ENCODE assay signal across 11 cellular contexts in the genomic region with DNA sequence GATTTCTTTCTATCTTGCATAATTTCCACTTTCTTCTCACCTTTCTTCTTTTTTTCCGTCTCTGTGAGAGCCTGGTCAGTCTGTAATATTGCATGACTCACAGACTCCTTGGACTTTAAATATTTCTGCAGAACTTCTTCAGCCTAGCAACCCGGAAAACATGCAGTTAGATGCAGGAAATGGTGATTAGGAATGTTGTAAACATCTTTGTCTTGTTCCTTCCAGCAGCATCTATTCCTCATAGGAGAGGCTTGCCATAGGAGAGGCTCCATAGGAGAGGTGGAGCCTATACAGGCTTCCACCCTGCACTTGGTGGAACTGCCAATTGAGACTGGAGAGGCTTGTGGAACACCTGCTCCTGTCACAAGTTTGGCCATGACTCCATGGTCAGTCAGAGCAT. TPM values are rescaled to one million over a fixed set of nuclear protein-coding genes. Genes with fewer than 3 reads are reported as not detected.
DNase-seq lines count a peak whose midpoint lies in the region; ATAC-seq and TF ChIP-seq lines count a peak whose summit lies in the region.
"Had no signal": no experiment of that assay in that cellular context is flagged by ENCODE, and none has a peak within 500 bp of the region (broad histone marks: within the 10 kb centered on the region; RNA-seq: fewer than 3 reads in every experiment).

No MANE protein-coding gene starts in this region.

- peak overlapping the region; percentile 76 to 96 (median 86) for H3K27ac Mint-ChIP-seq in CD8-positive, alpha-beta memory T cell

- POLR2A ChIA-PET in CD8-positive, alpha-beta memory T cell (lab: Charles Lee): no interaction called here

- dilution Hi-C loops in mammary epithelial cell (cut with HindIII; ENCODE audit: low sequenced_read_pairs): no loop called here

- H3K36me3 ChIP-seq in CD8-positive, alpha-beta memory T cell (ENCODE audit: insufficient read depth, low read length): peaks cover 56% of the 10 kb centered on the region
- H3K36me3 ChIP-seq in mammary epithelial cell (ENCODE audit: insufficient read depth, low read length): no peaks in the 10 kb centered on the region
- H3K36me3 ChIP-seq: SJSA1 had no signal

- H3K9ac ChIP-seq in mammary epithelial cell (ENCODE audit: insufficient read depth, low read length): no peak overlapping the region

- ATAC-seq in GM19351 (IDR thresholded peaks at IDR 0.05; ENCODE audit: unreplicated experiment) (no peak), HG02610 (IDR thresholded peaks at IDR 0.05; ENCODE audit: unreplicated experiment) (no peak)

- peak overlapping the region; percentile 23 to 90 (median 75) for H3K4me3 Mint-ChIP-seq in CD8-positive, alpha-beta memory T cell

- no peaks in the 10 kb centered on the region for H3K9me3 Mint-ChIP-seq in CD8-positive, alpha-beta memory T cell

- no peaks in the 10 kb centered on the region for H3K27me3 Mint-ChIP-seq in CD8-positive, alpha-beta memory T cell

- CTCF ChIA-PET in CD8-positive, alpha-beta memory T cell (lab: Charles Lee): no interaction called here
- CTCF ChIA-PET in mammary epithelial cell (lab: Charles Lee; ENCODE audit: low non-redundant PET): no interaction called here

- 29% methylated on average over 2 of the region's 2 CpGs for WGBS in mammary epithelial cell (ENCODE audit: low coverage, missing lambda C conversion rate)

- H3K4me1 Mint-ChIP-seq in CD8-positive, alpha-beta memory T cell: peaks cover 84 to 94% (median 89%) of the 10 kb centered on the region in 3 donors

- no TSS peak for BruUV-seq in mammary epithelial cell (replicated peaks; lab: Mats Ljungman, UMichigan)

- no peak overlapping the region for H2AFZ ChIP-seq in mammary epithelial cell (ENCODE audit: low read depth, low read length)

- H3K27ac ChIP-seq in CD8-positive, alpha-beta memory T cell (ENCODE audit: low read depth, low read length): no peak overlapping the region
- H3K27ac ChIP-seq in mammary epithelial cell (ENCODE audit: insufficient read depth, low read depth, low read length): no peak overlapping the region
- H3K27ac ChIP-seq: SJSA1 had no signal

- TF ChIP-seq CTCF in mammary epithelial cell (conservative IDR thresholded peaks at IDR 0.05 in 1 of 2, IDR thresholded peaks at IDR 0.05 in 1 of 2; ENCODE audit: extremely low read depth in 1 of 2, insufficient read depth in 1 of 2, low read depth in 1 of 2, low read length in 2 of 2): no peak

- intact Hi-C loops in mammary epithelial cell (cut with micrococcal nuclease): loop anchor here (10.0 kb wide), 1 partner anchor 178 kb away; no protein-coding TSS in a partner anchor

- in situ Hi-C loops in mammary epithelial cell (cut with MboI; ENCODE audit: low sequenced_read_pairs in 2 of 2): no loop called here

- H3K27me3 ChIP-seq in CD8-positive, alpha-beta memory T cell (ENCODE audit: insufficient read depth, low read length, poor library complexity, severe bottlenecking): no peaks in the 10 kb centered on the region
- H3K27me3 ChIP-seq in mammary epithelial cell (ENCODE audit: insufficient read depth, low read length): no peaks in the 10 kb centered on the region
- H3K27me3 ChIP-seq: SJSA1 had no signal

- no peak for DNase-seq in CD8-positive, alpha-beta memory T cell
- peak; percentile 14 for DNase-seq in HS-5 (ENCODE audit: low read depth)
- DNase-seq in mammary epithelial cell: peak; percentile 26
- DNase-seq in myocyte (ENCODE audit: low read depth): peak; percentile 14
- no peak for DNase-seq in NCI-H2196 (lab: John Stamatoyannopoulos, UW; ENCODE audit: unreplicated experiment)
- DNase-seq in DMS114 treated with DMSO at 0.1 percent for 48 hours (lab: John Stamatoyannopoulos, UW; ENCODE audit: unreplicated experiment): no peak
- DNase-seq: activated effector memory CD4-positive, alpha-beta T cell treated with anti-CD3 and anti-CD28 coated beads, Interleukin-2, amount 50 U/mL, for 16 hours; hypothalamus had no signal

- H3K9me3 ChIP-seq in CD8-positive, alpha-beta memory T cell (ENCODE audit: low read length): no peaks in the 10 kb centered on the region
- H3K9me3 ChIP-seq in mammary epithelial cell (replicated peaks; ENCODE audit: insufficient read depth, low read length): no peaks in the 10 kb centered on the region
- H3K9me3 ChIP-seq: SJSA1 had no signal

- no peak overlapping the region for H3K4me3 ChIP-seq in CD8-positive, alpha-beta memory T cell (ENCODE audit: low read length)
- H3K4me3 ChIP-seq in mammary epithelial cell (replicated peaks in 1 of 3; ENCODE audit: insufficient read depth in 1 of 3, low read depth in 2 of 3, low read length in 3 of 3): no peak overlapping the region
- H3K4me3 ChIP-seq: SJSA1 had no signal

- no peak overlapping the region for H3K4me2 ChIP-seq in mammary epithelial cell (ENCODE audit: insufficient read depth, low read depth, low read length)

- peaks cover 41 to 85% (median 59%) of the 10 kb centered on the region in 3 donors for H3K36me3 Mint-ChIP-seq in CD8-positive, alpha-beta memory T cell

- no peaks in the 10 kb centered on the region for H4K20me1 ChIP-seq in mammary epithelial cell (ENCODE audit: insufficient read depth, low read length)

- H3K4me1 ChIP-seq in CD8-positive, alpha-beta memory T cell (ENCODE audit: insufficient read depth, low read length): peaks cover 75% of the 10 kb centered on the region
- H3K4me1 ChIP-seq in mammary epithelial cell (ENCODE audit: insufficient read depth, low read length): no peaks in the 10 kb centered on the region
- H3K4me1 ChIP-seq: SJSA1 had no signal

- no peaks in the 10 kb centered on the region for H3K79me2 ChIP-seq in mammary epithelial cell (ENCODE audit: insufficient read depth, low read length)

RNA-seq across cellular contexts. Expression of gene GBP5, which starts 10.0 kb away (rescaled TPM):
- 10 to 100 TPM; 67.2 to 74.5 TPM for total RNA-seq in CD8-positive, alpha-beta memory T cell
- 180 TPM for polyA plus RNA-seq in CD8-positive, alpha-beta memory T cell
- not detected for total RNA-seq in mammary epithelial cell
- polyA plus RNA-seq in mammary epithelial cell: not detected
- polyA minus RNA-seq in mammary epithelial cell: not detected
- not detected in 2 replicates for total RNA-seq in myocyte
- polyA plus RNA-seq in myocyte (2012): not detected

Comparison
In these comparisons a context has a peak if more than half of its experiments do, and no peak if none do; other contexts are left out.
1. DNase-seq: peak in HS-5 (single experiment), mammary epithelial cell (single experiment) and myocyte (single experiment); none in CD8-positive, alpha-beta memory T cell (0 of 5), NCI-H2196 (single experiment) and DMS114 treated with DMSO at 0.1 percent for 48 hours (single experiment).
2. RNA of gene GBP5, which starts 10.0 kb away (total RNA-seq): 67.2 to 74.5 TPM in CD8-positive, alpha-beta memory T cell; not detected in mammary epithelial cell and not detected in myocyte; every median in the first group is over 10 times any median in the second.